In the genomic region with DNA sequence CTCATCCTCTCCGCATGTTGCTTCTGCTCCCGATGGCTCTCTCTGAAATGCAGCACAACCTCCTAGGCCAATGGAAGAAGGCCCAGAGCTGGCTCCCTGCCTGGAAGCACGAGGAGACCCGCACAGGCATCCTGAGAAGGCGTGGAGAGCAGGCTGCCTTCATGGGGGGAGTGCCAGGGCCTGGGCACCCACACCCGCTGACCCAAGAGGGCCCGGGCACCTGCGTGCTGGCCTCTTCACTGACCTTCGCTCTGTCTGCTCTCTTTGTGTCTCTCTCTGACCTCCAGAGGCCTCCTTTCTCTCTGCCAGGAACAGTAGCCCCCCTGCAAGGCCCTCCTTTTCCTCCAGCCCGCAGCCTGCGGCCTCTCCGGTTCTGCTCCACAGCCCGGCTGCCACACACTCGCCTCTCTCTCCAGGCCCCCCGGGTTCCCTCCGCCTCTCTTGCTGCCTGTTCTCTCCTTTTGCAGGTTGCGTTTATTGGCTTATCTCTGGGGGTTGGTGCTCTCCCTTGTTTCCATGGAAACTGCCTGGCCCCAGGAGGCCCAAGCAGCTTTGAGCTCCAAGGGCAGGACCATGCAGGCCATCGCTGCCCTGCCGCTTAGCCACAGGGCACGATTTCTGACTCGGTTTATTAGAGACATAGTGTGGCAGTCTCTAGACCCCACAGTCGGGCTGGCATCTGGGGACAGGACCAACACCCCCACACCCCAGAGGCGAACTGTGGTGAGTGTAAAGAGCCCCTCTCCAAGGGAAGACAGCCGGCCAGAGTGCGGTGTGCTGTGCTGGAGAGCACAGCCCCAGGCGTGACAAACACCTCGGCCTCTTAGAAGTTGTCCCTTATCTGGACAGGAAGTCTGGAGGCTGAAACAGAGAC, we compare ENCODE assay signal across 8 cellular contexts. TPM values are rescaled to one million over a fixed set of nuclear protein-coding genes. Genes with fewer than 3 reads are reported as not detected.
DNase-seq lines count a peak whose midpoint lies in the region; TF ChIP-seq lines count a peak whose summit lies in the region.

No MANE protein-coding gene starts in this region.

- H3K27me3 Mint-ChIP-seq in mesothelial cell of epicardium (ENCODE audit: low read depth), result no peaks in the 10 kb centered on the region

- TF ChIP-seq CTCF in AG09309 (IDR thresholded peaks at IDR 0.05; ENCODE audit: control insufficient read depth, insufficient read depth, low read depth, low read length, missing control alignments) (no peak), breast epithelium (IDR thresholded peaks at IDR 0.05) (no peak), mesothelial cell of epicardium (IDR thresholded peaks at IDR 0.05; ENCODE audit: unreplicated experiment) (no peak)

- no peaks in the 10 kb centered on the region for H3K27me3 ChIP-seq in breast epithelium

- no peak for TF ChIP-seq POLR2A in breast epithelium (IDR thresholded peaks at IDR 0.05)

- H3K36me3 ChIP-seq in breast epithelium, result no peaks in the 10 kb centered on the region

- H3K4me3 ChIP-seq in AG09309 (ENCODE audit: control insufficient read depth, low read depth, low read length) (peak overlapping the region; percentile 56), breast epithelium (peak overlapping the region in 2 of 3 donors; percentile 79 to 97)
- peak overlapping the region; percentile 94 for H3K4me3 ChIP-seq in Jurkat, Clone E6-1 (ENCODE audit: low read length)

- peak overlapping the region; percentile 67 for H3K27ac Mint-ChIP-seq in mesothelial cell of epicardium

- H3K27ac ChIP-seq in breast epithelium, result peak overlapping the region in 1 of 2 donors; percentile 12

- no peaks in the 10 kb centered on the region for H3K9me3 Mint-ChIP-seq in mesothelial cell of epicardium

- no peaks in the 10 kb centered on the region for H3K9me3 ChIP-seq in breast epithelium

- peaks cover 22% of the 10 kb centered on the region for H3K4me1 Mint-ChIP-seq in mesothelial cell of epicardium

- peak overlapping the region; percentile 70 for H3K4me3 Mint-ChIP-seq in mesothelial cell of epicardium

- intact Hi-C loops in breast epithelium (cut with DNase I; ENCODE audit: low total_unique reads), result loop anchor here (10.0 kb wide), 1 partner anchor 1301 kb away; no protein-coding TSS in a partner anchor

- H3K4me1 ChIP-seq in breast epithelium, result peaks cover 0 to 7% of the 10 kb centered on the region in 2 donors

- DNase-seq in AG09309 (ENCODE audit: low read depth), result no peak
- DNase-seq in Jurkat, Clone E6-1 (ENCODE audit: low read depth, low spot score), result no peak
- no peak for DNase-seq in breast epithelium (ENCODE audit: low spot score in 2 of 2)
- no peak for DNase-seq in mesothelial cell of epicardium (ENCODE audit: low spot score in 2 of 2, unreplicated experiment in 2 of 2)
- DNase-seq in DMS53 treated with DMSO at 0.1 percent for 48 hours (lab: John Stamatoyannopoulos, UW; ENCODE audit: unreplicated experiment), result no peak
- DNase-seq in RPMI8226, result no peak
- DNase-seq in NCI-H1105 (lab: John Stamatoyannopoulos, UW), result no peak
- DNase-seq in stimulated activated CD4-positive, alpha-beta T cell treated with anti-CD3 and anti-CD28 coated beads, Interleukin-4, amount 100 ng/mL, for 4 hours, result no peak

- H3K36me3 Mint-ChIP-seq in mesothelial cell of epicardium, result peaks cover 5% of the 10 kb centered on the region

RNA-seq across cellular contexts. Expression of a gene that starts 1.7 kb away (rescaled TPM):
- polyA plus RNA-seq in Jurkat, Clone E6-1 (2012; ENCODE audit: insufficient read depth, insufficient read length), result 519 TPM
- total RNA-seq in breast epithelium, result 10 to 100 TPM; 91.0 to 99.9 (median 97.3) TPM
- 217 to 234 TPM (median 231 TPM) in 3 replicates for total RNA-seq in mesothelial cell of epicardium

RNA-seq across cellular contexts. Expression of a gene that starts 2.3 kb away (rescaled TPM):
- 61.3 TPM for polyA plus RNA-seq in Jurkat, Clone E6-1 (2012; ENCODE audit: insufficient read depth, insufficient read length)
- total RNA-seq in breast epithelium (10 to 100 TPM; 28.0 to 50.1 (median 41.3) TPM), mesothelial cell of epicardium (82.8 to 89.2 TPM (median 85.7 TPM) in 3 replicates)

RNA-seq across cellular contexts. Expression of a gene that starts 14.5 kb away (rescaled TPM):
- not detected for polyA plus RNA-seq in Jurkat, Clone E6-1 (2012; ENCODE audit: insufficient read depth, insufficient read length)
- total RNA-seq in breast epithelium, result not detected
- total RNA-seq in mesothelial cell of epicardium, result not detected in 3 replicates

RNA-seq across cellular contexts. Expression of a gene that starts 38.8 kb away (rescaled TPM):
- polyA plus RNA-seq in Jurkat, Clone E6-1 (2012; ENCODE audit: insufficient read depth, insufficient read length), result 9.6 TPM
- total RNA-seq in breast epithelium, result 10 to 100 TPM in 1 of 3 donors, 1 to 10 TPM in 2; 2.7 to 16.1 (median 9.5) TPM
- total RNA-seq in mesothelial cell of epicardium, result 7.1 to 8.9 TPM (median 7.4 TPM) in 3 replicates

RNA-seq across cellular contexts. Expression of a gene that starts 54.7 kb away (rescaled TPM):
- not detected for polyA plus RNA-seq in Jurkat, Clone E6-1 (2012; ENCODE audit: insufficient read depth, insufficient read length)
- total RNA-seq in breast epithelium, result 1 to 10 TPM in 2 of 3 donors, not detected in 1; 3.3 to 4.2 TPM
- total RNA-seq in mesothelial cell of epicardium, result 49.5 to 55.5 TPM (median 53.3 TPM) in 3 replicates
